19 cellular contexts compared by ENCODE assay signal in the genomic region with DNA sequence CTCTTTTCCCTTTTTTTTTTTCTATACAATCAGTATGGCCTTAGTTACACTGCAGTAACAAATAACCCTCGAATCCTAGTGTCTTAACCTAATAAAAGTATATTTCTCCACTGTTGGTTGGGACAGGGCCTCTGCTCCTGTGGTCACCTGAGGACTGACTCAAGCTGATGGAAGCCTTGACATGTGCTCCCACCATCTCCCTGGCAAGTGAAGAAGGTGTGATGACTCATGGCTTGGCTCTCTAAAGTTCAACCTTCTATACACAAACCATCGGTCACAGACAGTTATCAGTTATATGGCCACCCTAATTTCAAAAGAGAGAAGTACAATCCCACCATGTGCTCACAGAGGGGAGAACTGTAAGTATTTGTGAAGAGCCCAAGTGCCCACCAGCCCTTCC.
"Had no signal": no experiment of that assay in that cellular context is flagged by ENCODE, and none has a peak within 500 bp of the region (broad histone marks: within the 10 kb centered on the region; RNA-seq: fewer than 3 reads in every experiment).

No MANE protein-coding gene starts in this region.

- H3K4me3 ChIP-seq: colonic mucosa, esophagus muscularis mucosa, lower lobe of right lung, ovary, sigmoid colon, spleen, thoracic aorta had no signal

- DNase-seq: activated CD4-positive, alpha-beta T cell treated with anti-CD3 and anti-CD28 coated beads, Interleukin-2, amount 50 U/mL, for 4 hours; activated CD4-positive, CD25-positive, alpha-beta regulatory T cell treated with anti-CD3 and anti-CD28 coated beads, Interleukin-2, amount 50 U/mL, for 72 hours; activated naive CD4-positive, alpha-beta T cell treated with Interleukin-2 at 50 U/mL for 16 hours; activated naive CD8-positive, alpha-beta T cell treated with anti-CD3 and anti-CD28 coated beads, Interleukin-2, amount 50 U/mL, for 24 hours; activated T-cell treated with anti-CD3 and anti-CD28 coated beads for 4 hours; caudate nucleus; colonic mucosa; foreskin fibroblast; glutamatergic neuron; left cardiac atrium; lower lobe of right lung; ovary; sigmoid colon; spleen; stimulated activated CD4-positive, alpha-beta T cell treated with anti-CD3 and anti-CD28 coated beads, Interleukin-1b, Interleukin-23, amount 100 ng/mL, for 48 hours; T-helper 1 cell; T1000 had no signal

- H3K27ac ChIP-seq: colonic mucosa, esophagus muscularis mucosa, lower lobe of right lung, ovary, sigmoid colon, spleen, thoracic aorta had no signal

- H3K9me3 ChIP-seq: colonic mucosa, esophagus muscularis mucosa, lower lobe of right lung, ovary, sigmoid colon, spleen, thoracic aorta had no signal

- H3K36me3 ChIP-seq: colonic mucosa, esophagus muscularis mucosa, lower lobe of right lung, ovary, sigmoid colon, spleen, thoracic aorta had no signal

- ATAC-seq: activated naive CD8-positive, alpha-beta T cell treated with anti-CD3 and anti-CD28 coated beads, Interleukin-2, amount 50 U/mL, for 24 hours; left cardiac atrium; lower lobe of right lung had no signal

- H3K27me3 ChIP-seq: colonic mucosa, esophagus muscularis mucosa, ovary, sigmoid colon had no signal

- H3K4me1 ChIP-seq: colonic mucosa, spleen had no signal
